In the genomic region with DNA sequence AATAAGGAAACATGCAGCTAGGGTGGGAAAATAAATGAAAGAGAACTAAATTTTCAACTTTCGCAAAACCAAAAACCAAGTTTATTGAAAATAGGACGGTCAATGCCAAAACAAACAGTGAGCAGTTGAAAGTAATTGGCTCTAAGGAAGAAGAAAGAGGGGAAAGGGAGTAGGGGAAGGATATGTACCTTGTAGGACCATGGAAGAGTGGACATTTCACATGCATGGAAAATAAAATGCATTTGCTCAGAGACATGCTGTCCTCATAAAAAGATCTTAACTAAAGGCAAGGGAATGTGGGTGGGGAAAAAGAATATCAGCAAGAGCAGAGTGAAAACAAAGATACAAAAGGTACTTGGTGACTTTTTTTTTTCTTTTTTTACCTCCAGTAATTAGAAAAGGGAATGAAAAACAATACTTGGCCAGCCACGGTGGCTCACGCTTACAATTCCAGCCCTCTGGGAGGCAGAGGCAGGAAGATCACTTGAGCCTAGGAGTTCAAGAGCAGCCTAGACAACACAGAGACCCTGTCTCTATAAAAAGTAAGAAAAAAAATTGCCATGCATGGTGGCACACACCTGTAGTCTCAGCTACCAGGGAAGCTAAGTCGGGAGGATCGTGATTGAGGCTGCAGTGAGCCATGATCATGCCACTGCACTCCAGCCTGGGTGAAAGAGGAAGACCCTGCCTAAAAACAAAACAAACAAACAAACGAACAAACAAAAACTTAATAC, we compare ENCODE assay signal across 18 cellular contexts. TPM values are rescaled to one million over a fixed set of nuclear protein-coding genes. Genes with fewer than 3 reads are reported as not detected.
"Had no signal": no experiment of that assay in that cellular context is flagged by ENCODE, and none has a peak within 500 bp of the region (broad histone marks: within the 10 kb centered on the region; RNA-seq: fewer than 3 reads in every experiment).

No MANE protein-coding gene starts in this region.

- H3K4me3 ChIP-seq: breast epithelium, dorsolateral prefrontal cortex, esophagus muscularis mucosa, right lobe of liver, spleen had no signal

- ATAC-seq: activated CD4-positive, CD25-positive, alpha-beta regulatory T cell treated with anti-CD3 and anti-CD28 coated beads, Interleukin-2, amount 50 U/mL, for 24 hours; activated T-cell treated with anti-CD3 and anti-CD28 coated beads, Interleukin-2, amount 50 U/mL, for 4 hours; naive thymus-derived CD4-positive, alpha-beta T cell; right lobe of liver; stimulated activated naive B cell treated with anti-CD40 and anti-IgM and Interleukin-4, amounts not matched to agents 10 μg/mL and 1 μg/mL and 100 μg/mL, for 72 hours had no signal

- H3K9me3 ChIP-seq: breast epithelium, esophagus muscularis mucosa, neutrophil, right lobe of liver, spleen had no signal

- H3K36me3 ChIP-seq: neutrophil, right lobe of liver had no signal

- H3K27ac ChIP-seq: breast epithelium, esophagus muscularis mucosa, neutrophil, right lobe of liver had no signal

- H3K4me1 ChIP-seq: breast epithelium had no signal

- H3K27me3 ChIP-seq: breast epithelium, dorsolateral prefrontal cortex, esophagus muscularis mucosa, neutrophil, right lobe of liver, spleen had no signal

- H3K27me3 Mint-ChIP-seq: activated CD4-positive, alpha-beta memory T cell treated with anti-CD3 and anti-CD28 coated beads for 36 hours; activated naive CD8-positive, alpha-beta T cell; naive thymus-derived CD4-positive, alpha-beta T cell; stimulated activated naive B cell treated with anti-CD40 and anti-IgM and Interleukin-4, amounts not matched to agents 10 μg/mL and 1 μg/mL and 100 μg/mL, for 72 hours had no signal

- H3K27ac Mint-ChIP-seq: activated CD4-positive, alpha-beta memory T cell treated with anti-CD3 and anti-CD28 coated beads for 36 hours; activated naive CD8-positive, alpha-beta T cell; stimulated activated naive B cell treated with anti-CD40 and anti-IgM and Interleukin-4, amounts not matched to agents 10 μg/mL and 1 μg/mL and 100 μg/mL, for 72 hours had no signal

- H3K4me3 Mint-ChIP-seq: activated CD4-positive, alpha-beta memory T cell treated with anti-CD3 and anti-CD28 coated beads for 36 hours; activated naive CD8-positive, alpha-beta T cell; activated T-cell treated with anti-CD3 and anti-CD28 coated beads, Interleukin-2, amount 50 U/mL, for 4 hours; naive thymus-derived CD4-positive, alpha-beta T cell; stimulated activated naive B cell treated with anti-CD40 and anti-IgM and Interleukin-4, amounts not matched to agents 10 μg/mL and 1 μg/mL and 100 μg/mL, for 72 hours had no signal

- DNase-seq: activated CD4-positive, alpha-beta memory T cell treated with anti-CD3 and anti-CD28 coated beads for 36 hours; activated gamma-delta T cell; activated T-cell treated with anti-CD3 and anti-CD28 coated beads, Interleukin-2, amount 50 U/mL, for 4 hours; aorta; dorsolateral prefrontal cortex; head of caudate nucleus; naive thymus-derived CD4-positive, alpha-beta T cell; right lobe of liver; spleen; stimulated activated CD4-positive, alpha-beta T cell treated with anti-CD3 and anti-CD28 coated beads, Interleukin-1b, Interleukin-23, amount 100 ng/mL, for 48 hours; stimulated activated naive B cell treated with anti-CD40 and anti-IgM and Interleukin-4, amounts not matched to agents 10 μg/mL and 1 μg/mL and 100 μg/mL, for 72 hours; substantia nigra; T-helper 2 cell had no signal

- H3K9me3 Mint-ChIP-seq: activated CD4-positive, alpha-beta memory T cell treated with anti-CD3 and anti-CD28 coated beads for 36 hours; activated T-cell treated with anti-CD3 and anti-CD28 coated beads, Interleukin-2, amount 50 U/mL, for 4 hours; naive thymus-derived CD4-positive, alpha-beta T cell; stimulated activated naive B cell treated with anti-CD40 and anti-IgM and Interleukin-4, amounts not matched to agents 10 μg/mL and 1 μg/mL and 100 μg/mL, for 72 hours had no signal

- H3K36me3 Mint-ChIP-seq: stimulated activated naive B cell treated with anti-CD40 and anti-IgM and Interleukin-4, amounts not matched to agents 10 μg/mL and 1 μg/mL and 100 μg/mL, for 72 hours had no signal

RNA-seq across cellular contexts. Expression of a gene that starts 6.9 kb away (rescaled TPM):
- polyA plus RNA-seq: naive thymus-derived CD4-positive, alpha-beta T cell had no signal
